9 cellular contexts compared by ENCODE assay signal in the genomic region with DNA sequence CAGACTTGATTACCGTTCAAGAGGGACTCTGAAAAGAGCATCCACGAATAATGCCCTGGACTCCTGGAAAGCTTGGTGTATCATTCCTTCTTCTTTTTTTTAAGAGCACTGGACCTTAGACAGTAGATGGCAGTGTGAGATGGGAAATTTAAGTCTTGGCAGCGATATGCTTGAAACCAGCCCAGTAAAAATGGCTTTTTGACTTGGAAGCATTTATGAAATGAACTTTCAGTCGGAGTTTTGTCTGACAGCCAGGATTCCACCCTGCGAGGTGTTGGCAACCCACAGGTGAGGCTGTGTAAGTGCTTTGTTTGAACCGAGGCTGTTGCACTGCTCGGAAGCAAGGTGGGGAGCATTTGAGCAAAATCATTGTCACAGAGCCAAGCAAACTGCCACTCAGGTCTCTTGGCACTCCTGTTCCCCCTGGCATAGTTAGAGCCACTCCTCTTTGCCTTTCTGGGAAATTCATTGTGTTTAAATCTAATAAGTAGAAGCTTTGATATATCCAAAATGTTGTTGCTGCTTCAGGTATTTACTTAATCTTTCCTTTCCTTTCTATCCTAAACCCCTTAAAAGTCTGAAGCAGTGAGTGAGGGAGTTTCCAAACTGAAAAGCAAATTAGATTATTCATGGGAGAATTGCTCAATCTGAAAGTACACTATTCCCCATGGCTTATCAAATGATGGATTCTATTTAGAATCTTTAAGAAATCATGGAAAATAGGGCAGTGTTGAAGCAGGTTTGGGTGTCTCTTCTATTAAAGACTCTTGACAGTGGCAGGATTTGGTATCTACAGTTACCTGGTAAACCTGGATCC.
DNase-seq lines count a peak whose midpoint lies in the region; ATAC-seq, FAIRE-seq and TF ChIP-seq lines count a peak whose summit lies in the region.
"Had no signal": no experiment of that assay in that cellular context is flagged by ENCODE, and none has a peak within 500 bp of the region (broad histone marks: within the 10 kb centered on the region; RNA-seq: fewer than 3 reads in every experiment).

No MANE protein-coding gene starts in this region.

- no peak for FAIRE-seq in GM12892 (lab: Jason Lieb, UNC)
- FAIRE-seq: frontal cortex had no signal

- peaks cover 3% of the 10 kb centered on the region for H3K27me3 Mint-ChIP-seq in endothelial cell (ENCODE audit: unreplicated experiment)
- no peaks in the 10 kb centered on the region for H3K27me3 Mint-ChIP-seq in T-cell

- H3K36me3 Mint-ChIP-seq in endothelial cell (ENCODE audit: low read depth, unreplicated experiment) (no peaks in the 10 kb centered on the region), T-cell (no peaks in the 10 kb centered on the region)

- peak overlapping the region in 1 of 4 donors; percentile 37 for H3K4me3 ChIP-seq in adrenal gland
- H3K4me3 ChIP-seq in testis: no peak overlapping the region

- H3K36me3 ChIP-seq in adrenal gland (replicated peaks in 1 of 2) (no peaks in the 10 kb centered on the region), testis (ENCODE audit: low read depth, missing control alignments) (no peaks in the 10 kb centered on the region)

- H3K4me1 Mint-ChIP-seq in endothelial cell (ENCODE audit: unreplicated experiment) (peaks cover 10% of the 10 kb centered on the region), T-cell (no peaks in the 10 kb centered on the region)

- peak; percentile 2 for DNase-seq in ELF-1 (ENCODE audit: low read depth, low spot score)
- peak; percentile 92 for DNase-seq in NCI-H1105 treated with DMSO at 0.1 percent for 48 hours (lab: John Stamatoyannopoulos, UW)
- peak in 6 of 7 donors; percentile 14 to 51 (median 30) for DNase-seq in adrenal gland
- peak; percentile 49 for DNase-seq in kidney glomerular epithelial cell (lab: John Stamatoyannopoulos, UW)
- no peak for DNase-seq in testis
- no peak for DNase-seq in GM12892 (ENCODE audit: insufficient read length)
- DNase-seq in endothelial cell (ENCODE audit: low spot score): no peak
- DNase-seq in T-cell: no peak

- H3K27ac ChIP-seq in adrenal gland (no peak overlapping the region), testis (no peak overlapping the region)

- TF ChIP-seq CTCF in adrenal gland (IDR thresholded peaks at IDR 0.05) (peak in 5 of 6 experiments; percentile 29 to 50 (median 45)), testis (IDR thresholded peaks at IDR 0.05) (no peak), endothelial cell (IDR thresholded peaks at IDR 0.05; ENCODE audit: unreplicated experiment) (no peak)

- TF ChIP-seq POLR2A in adrenal gland (IDR thresholded peaks at IDR 0.05) (no peak), testis (IDR thresholded peaks at IDR 0.05) (no peak), GM12892 (IDR thresholded peaks at IDR 0.05; ENCODE audit: low read depth, low read length) (no peak)

- intact Hi-C loops in adrenal gland (cut with DNase I): no loop called here
- intact Hi-C loops in testis (cut with DNase I; ENCODE audit: low total_unique reads): no loop called here

- WGBS in adrenal gland, 4 donors: 14 to 20% (median 18%) methylated on average over 7 of the region's 7 CpGs
- WGBS in testis, 2 donors: 34 to 35% methylated on average over 7 of the region's 7 CpGs

- H3K4me1 ChIP-seq in adrenal gland (replicated peaks in 1 of 2): peaks cover 0 to 5% of the 10 kb centered on the region in 2 donors
- H3K4me1 ChIP-seq in testis: no peaks in the 10 kb centered on the region

- H3K27ac Mint-ChIP-seq in endothelial cell (ENCODE audit: unreplicated experiment) (no peak overlapping the region), T-cell (no peak overlapping the region)

- H3K9me3 ChIP-seq in adrenal gland (replicated peaks in 1 of 3): no peaks in the 10 kb centered on the region
- no peaks in the 10 kb centered on the region for H3K9me3 ChIP-seq in testis

- ATAC-seq in T-cell (replicated peaks in 1 of 4): no peak

- CTCF ChIA-PET in T-cell (lab: Charles Lee): no interaction called here

- no peaks in the 10 kb centered on the region for H3K27me3 ChIP-seq in adrenal gland
- H3K27me3 ChIP-seq in testis: no peaks in the 10 kb centered on the region

- H3K4me3 Mint-ChIP-seq in endothelial cell (ENCODE audit: unreplicated experiment): no peak overlapping the region
- H3K4me3 Mint-ChIP-seq in T-cell: no peak overlapping the region

- POLR2A ChIA-PET in T-cell (lab: Charles Lee): no interaction called here

- H3K9me3 Mint-ChIP-seq in endothelial cell (ENCODE audit: unreplicated experiment) (no peaks in the 10 kb centered on the region), T-cell (peaks cover 2 to 5% (median 4%) of the 10 kb centered on the region in 3 donors)

Comparison
In these comparisons a context has a peak if more than half of its experiments do, and no peak if none do; other contexts are left out.
1. DNase-seq: peak in ELF-1 (single experiment), NCI-H1105 treated with DMSO at 0.1 percent for 48 hours (single experiment), adrenal gland (6 of 7) and kidney glomerular epithelial cell (single experiment); none in testis (single experiment), GM12892 (single experiment), endothelial cell (single experiment) and T-cell (0 of 34).
2. CTCF ChIP-seq: peak in adrenal gland (5 of 6); none in testis (0 of 3) and endothelial cell (single experiment).